8 cellular contexts compared by ENCODE assay signal in the genomic region with DNA sequence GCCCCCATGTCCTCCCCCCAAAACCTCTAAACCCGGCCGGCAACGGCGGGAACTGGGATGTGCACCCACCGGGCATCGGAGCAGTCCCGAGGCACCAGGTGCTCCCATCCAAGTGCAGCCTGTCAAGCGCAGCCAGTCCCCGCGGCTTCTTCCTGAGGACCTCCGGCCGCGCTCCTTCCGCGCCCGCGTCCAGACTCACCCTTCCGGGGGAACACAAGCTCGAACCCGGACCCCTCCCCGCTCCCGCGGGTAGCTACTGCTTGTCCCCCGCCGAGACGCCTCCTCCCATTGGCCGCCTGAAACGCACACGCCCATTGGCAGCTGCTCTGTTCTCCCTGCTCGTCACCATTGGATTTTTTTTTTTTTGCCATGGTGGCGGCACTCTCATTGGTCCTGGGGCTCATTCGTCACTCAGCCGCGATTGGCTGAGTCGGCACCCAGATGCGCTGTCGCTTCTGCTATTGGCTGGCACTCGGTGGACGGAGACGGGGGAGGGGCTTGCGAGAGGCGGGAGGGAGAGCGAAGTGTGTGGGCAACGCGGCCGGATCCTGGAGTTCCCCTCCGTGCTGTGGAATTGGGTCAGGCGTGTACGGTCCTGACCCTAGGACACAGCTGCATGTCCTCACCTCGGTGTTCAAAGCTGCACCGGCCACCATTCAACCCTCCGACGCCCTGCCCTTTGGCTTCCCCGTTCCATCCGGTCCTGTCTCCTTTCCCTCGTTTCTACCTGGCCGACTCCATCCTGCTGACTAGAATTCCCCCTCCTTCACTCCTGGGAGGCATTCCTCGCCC. TPM values are rescaled to one million over a fixed set of nuclear protein-coding genes. Genes with fewer than 3 reads are reported as not detected.
DNase-seq lines count a peak whose midpoint lies in the region; ATAC-seq, FAIRE-seq and TF ChIP-seq lines count a peak whose summit lies in the region.

A gene (minus strand): TSS at position 262 of the 792 bp plus-strand sequence. CDS start 2,166 bp downstream, outside the sequence.

- no peaks in the 10 kb centered on the region for H3K9me3 ChIP-seq in OCI-LY7 (ENCODE audit: low read length)

- peak within 1 kb of the TSS; percentile 94 for H3K4me2 ChIP-seq in OCI-LY7 (ENCODE audit: low read length)

- intact Hi-C loops in OCI-LY7 (cut with micrococcal nuclease; ENCODE audit: unreplicated experiment) = loop anchor here (2.0 kb wide), 2 partner anchors 48 to 112 kb away; a partner anchor contains a TSS

- peaks cover 16% of the 10 kb centered on the region for H3K79me2 ChIP-seq in OCI-LY7 (ENCODE audit: insufficient read depth, low read depth, low read length)

- CTCF ChIA-PET in OCI-LY7 (lab: Charles Lee; ENCODE audit: unreplicated experiment) = interaction anchor here (0.5 to 1.1 kb wide), 4 partner anchors 38 to 110 kb away, joined by 3 to 6 read pairs (median 4); a partner anchor contains a TSS

- H3K27ac Mint-ChIP-seq in endothelial cell (ENCODE audit: unreplicated experiment) = peak within 1 kb of the TSS; percentile 83

- H3K4me1 Mint-ChIP-seq in endothelial cell (ENCODE audit: unreplicated experiment) = peaks cover 14% of the 10 kb centered on the region

- no peak for FAIRE-seq in D721Med (lab: Jason Lieb, UNC)

- peaks cover 18% of the 10 kb centered on the region for H3K36me3 Mint-ChIP-seq in endothelial cell (ENCODE audit: low read depth, unreplicated experiment)

- peak within 1 kb of the TSS; percentile 52 for H3K27ac ChIP-seq in OCI-LY7 (ENCODE audit: low read depth, low read length, poor library complexity, severe bottlenecking)

- peak within 1 kb of the TSS; percentile 91 for H3K4me3 ChIP-seq in OCI-LY7 (ENCODE audit: low read depth, low read length, poor library complexity, severe bottlenecking)

- peak within 1 kb of the TSS; percentile 96 for H3K4me3 Mint-ChIP-seq in endothelial cell (ENCODE audit: unreplicated experiment)

- peaks cover 15% of the 10 kb centered on the region for H3K36me3 ChIP-seq in OCI-LY7 (ENCODE audit: insufficient read depth, low read length)

- no peaks in the 10 kb centered on the region for H3K9me2 ChIP-seq in OCI-LY7 (ENCODE audit: insufficient read depth, low read length)

- POLR2A ChIA-PET in OCI-LY7 (lab: Charles Lee) = interaction anchor here (0.5 to 3.2 kb wide), 9 partner anchors 20 to 185 kb away, joined by 3 to 14 read pairs (median 5); a partner anchor contains a TSS

- no peaks in the 10 kb centered on the region for H3K27me3 Mint-ChIP-seq in endothelial cell (ENCODE audit: unreplicated experiment)

- DNase-seq in D721Med (ENCODE audit: insufficient read length, low spot score) = peak; percentile 100
- DNase-seq in HuH-7.5 (ENCODE audit: low spot score) = peak; percentile 100
- peak; percentile 99 for DNase-seq in OCI-LY7 (ENCODE audit: low spot score)
- peak; percentile 95 for DNase-seq in activated T-cell treated with anti-CD3 and anti-CD28 coated beads for 1 hour (ENCODE audit: low read depth)
- peak; percentile 92 for DNase-seq in endothelial cell (ENCODE audit: low spot score)
- peak; percentile 98 for DNase-seq in midbrain (lab: John Stamatoyannopoulos, UW)
- peak; percentile 90 for DNase-seq in stimulated activated CD8-positive, alpha-beta memory T cell treated with anti-CD3 and anti-CD28 coated beads, Interleukin-2, amount 100 ng/mL, for 1 hour (ENCODE audit: low read depth in 2 of 2)

- BruUV-seq in OCI-LY7 (replicated peaks; lab: Mats Ljungman, UMichigan) = no TSS peak

- peak within 1 kb of the TSS; percentile 75; the same call in 1 of the 2 replicates for H2AFZ ChIP-seq in OCI-LY7 (ENCODE audit: low read length)

- TF ChIP-seq CTCF in D721Med (IDR thresholded peaks at IDR 0.05; ENCODE audit: insufficient read depth, missing control alignments) = no peak
- TF ChIP-seq CTCF in OCI-LY7 (conservative IDR thresholded peaks at IDR 0.05; ENCODE audit: low read length) = 0 out of 2 replicates have a peak, but pooled peaks have one; percentile 17
- no peak for TF ChIP-seq CTCF in endothelial cell (IDR thresholded peaks at IDR 0.05; ENCODE audit: unreplicated experiment)

- peaks cover 10% of the 10 kb centered on the region for H3K4me1 ChIP-seq in OCI-LY7 (ENCODE audit: insufficient read depth, low read length, poor library complexity, severe bottlenecking)

- ATAC-seq in GM21526 (IDR thresholded peaks at IDR 0.05; ENCODE audit: low FRiP score, unreplicated experiment) = peak; percentile 79

- H4K20me1 ChIP-seq in OCI-LY7 (ENCODE audit: insufficient read depth, low read length) = no peaks in the 10 kb centered on the region

- H3K9me3 Mint-ChIP-seq in endothelial cell (ENCODE audit: unreplicated experiment) = no peaks in the 10 kb centered on the region

RNA-seq across cellular contexts. Expression of the gene that starts here (rescaled TPM):
- 151 and 185 TPM in 2 replicates for total RNA-seq in OCI-LY7 (2014; rRNA removed; shearing (Covaris generic))
- total RNA-seq in OCI-LY7 (2022) = 214 and 216 TPM in 2 replicates
- 143 TPM for total RNA-seq in endothelial cell (ENCODE audit: unreplicated experiment)

Comparison
In these comparisons a context has a peak if more than half of its experiments do, and no peak if none do; other contexts are left out.
1. Peak in every context shown above with its lines: DNase-seq, ATAC-seq, H3K4me3 ChIP-seq and H3K27ac ChIP-seq.